In the genomic region with DNA sequence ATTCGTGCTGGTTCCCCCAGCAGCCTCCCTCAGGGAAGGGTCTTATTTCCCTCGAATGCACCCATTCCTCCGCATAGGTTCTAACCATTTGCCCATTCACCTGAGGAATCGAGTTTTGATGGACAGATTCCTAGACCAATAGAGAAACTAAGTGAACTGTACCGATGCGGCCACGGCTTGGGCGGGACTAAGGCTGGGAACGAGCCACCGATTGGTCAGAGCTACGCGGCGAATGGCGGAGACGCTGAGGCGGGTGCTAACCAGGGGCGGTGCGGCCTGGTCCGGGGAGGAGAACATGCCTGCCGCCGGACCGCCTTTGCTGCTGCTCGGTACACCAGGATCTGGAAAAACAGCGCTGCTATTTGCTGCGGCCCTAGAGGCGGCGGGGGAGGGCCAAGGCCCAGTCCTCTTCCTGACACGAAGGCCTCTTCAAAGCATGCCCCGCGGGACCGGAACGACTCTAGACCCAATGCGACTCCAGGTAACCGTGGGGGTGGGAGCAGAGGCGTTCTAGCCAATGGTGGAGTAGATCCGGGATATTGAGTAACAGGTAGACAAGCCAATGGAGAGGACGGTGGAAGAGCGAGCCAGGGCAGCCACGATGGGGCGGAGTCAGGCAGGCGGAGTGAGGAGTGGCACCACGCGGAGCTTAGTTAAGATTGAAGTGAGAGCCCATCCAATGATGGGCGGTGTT, we compare ENCODE assay signal across 1 cellular context.
A peak's percentile ranks its signal among the peaks of the same experiment; 100 is the strongest.
TF ChIP-seq lines count a peak whose summit lies in the region.

A gene with protein sequence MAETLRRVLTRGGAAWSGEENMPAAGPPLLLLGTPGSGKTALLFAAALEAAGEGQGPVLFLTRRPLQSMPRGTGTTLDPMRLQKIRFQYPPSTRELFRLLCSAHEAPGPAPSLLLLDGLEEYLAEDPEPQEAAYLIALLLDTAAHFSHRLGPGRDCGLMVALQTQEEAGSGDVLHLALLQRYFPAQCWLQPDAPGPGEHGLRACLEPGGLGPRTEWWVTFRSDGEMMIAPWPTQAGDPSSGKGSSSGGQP (plus strand): TSS at position 218 of the 694 bp plus-strand sequence. CDS start 15 bp downstream, at position 233.

TF ChIP-seq in HepG2, 621 proteins besides CTCF, POLR2A, EP300 and RAD21 (continued from another document and continues in another):
- TF ChIP-seq, protein P1, sequence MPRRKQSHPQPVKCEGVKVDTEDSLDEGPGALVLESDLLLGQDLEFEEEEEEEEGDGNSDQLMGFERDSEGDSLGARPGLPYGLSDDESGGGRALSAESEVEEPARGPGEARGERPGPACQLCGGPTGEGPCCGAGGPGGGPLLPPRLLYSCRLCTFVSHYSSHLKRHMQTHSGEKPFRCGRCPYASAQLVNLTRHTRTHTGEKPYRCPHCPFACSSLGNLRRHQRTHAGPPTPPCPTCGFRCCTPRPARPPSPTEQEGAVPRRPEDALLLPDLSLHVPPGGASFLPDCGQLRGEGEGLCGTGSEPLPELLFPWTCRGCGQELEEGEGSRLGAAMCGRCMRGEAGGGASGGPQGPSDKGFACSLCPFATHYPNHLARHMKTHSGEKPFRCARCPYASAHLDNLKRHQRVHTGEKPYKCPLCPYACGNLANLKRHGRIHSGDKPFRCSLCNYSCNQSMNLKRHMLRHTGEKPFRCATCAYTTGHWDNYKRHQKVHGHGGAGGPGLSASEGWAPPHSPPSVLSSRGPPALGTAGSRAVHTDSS (CRISPR knock-in tag; conservative IDR thresholded peaks at IDR 0.05): no peak
- TF ChIP-seq, protein P2, sequence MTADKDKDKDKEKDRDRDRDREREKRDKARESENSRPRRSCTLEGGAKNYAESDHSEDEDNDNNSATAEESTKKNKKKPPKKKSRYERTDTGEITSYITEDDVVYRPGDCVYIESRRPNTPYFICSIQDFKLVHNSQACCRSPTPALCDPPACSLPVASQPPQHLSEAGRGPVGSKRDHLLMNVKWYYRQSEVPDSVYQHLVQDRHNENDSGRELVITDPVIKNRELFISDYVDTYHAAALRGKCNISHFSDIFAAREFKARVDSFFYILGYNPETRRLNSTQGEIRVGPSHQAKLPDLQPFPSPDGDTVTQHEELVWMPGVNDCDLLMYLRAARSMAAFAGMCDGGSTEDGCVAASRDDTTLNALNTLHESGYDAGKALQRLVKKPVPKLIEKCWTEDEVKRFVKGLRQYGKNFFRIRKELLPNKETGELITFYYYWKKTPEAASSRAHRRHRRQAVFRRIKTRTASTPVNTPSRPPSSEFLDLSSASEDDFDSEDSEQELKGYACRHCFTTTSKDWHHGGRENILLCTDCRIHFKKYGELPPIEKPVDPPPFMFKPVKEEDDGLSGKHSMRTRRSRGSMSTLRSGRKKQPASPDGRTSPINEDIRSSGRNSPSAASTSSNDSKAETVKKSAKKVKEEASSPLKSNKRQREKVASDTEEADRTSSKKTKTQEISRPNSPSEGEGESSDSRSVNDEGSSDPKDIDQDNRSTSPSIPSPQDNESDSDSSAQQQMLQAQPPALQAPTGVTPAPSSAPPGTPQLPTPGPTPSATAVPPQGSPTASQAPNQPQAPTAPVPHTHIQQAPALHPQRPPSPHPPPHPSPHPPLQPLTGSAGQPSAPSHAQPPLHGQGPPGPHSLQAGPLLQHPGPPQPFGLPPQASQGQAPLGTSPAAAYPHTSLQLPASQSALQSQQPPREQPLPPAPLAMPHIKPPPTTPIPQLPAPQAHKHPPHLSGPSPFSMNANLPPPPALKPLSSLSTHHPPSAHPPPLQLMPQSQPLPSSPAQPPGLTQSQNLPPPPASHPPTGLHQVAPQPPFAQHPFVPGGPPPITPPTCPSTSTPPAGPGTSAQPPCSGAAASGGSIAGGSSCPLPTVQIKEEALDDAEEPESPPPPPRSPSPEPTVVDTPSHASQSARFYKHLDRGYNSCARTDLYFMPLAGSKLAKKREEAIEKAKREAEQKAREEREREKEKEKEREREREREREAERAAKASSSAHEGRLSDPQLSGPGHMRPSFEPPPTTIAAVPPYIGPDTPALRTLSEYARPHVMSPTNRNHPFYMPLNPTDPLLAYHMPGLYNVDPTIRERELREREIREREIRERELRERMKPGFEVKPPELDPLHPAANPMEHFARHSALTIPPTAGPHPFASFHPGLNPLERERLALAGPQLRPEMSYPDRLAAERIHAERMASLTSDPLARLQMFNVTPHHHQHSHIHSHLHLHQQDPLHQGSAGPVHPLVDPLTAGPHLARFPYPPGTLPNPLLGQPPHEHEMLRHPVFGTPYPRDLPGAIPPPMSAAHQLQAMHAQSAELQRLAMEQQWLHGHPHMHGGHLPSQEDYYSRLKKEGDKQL (CRISPR knock-in tag; IDR thresholded peaks at IDR 0.05; ENCODE audit: low read depth): no peak
- TF ChIP-seq BCL6 (CRISPR knock-in tag; IDR thresholded peaks at IDR 0.05) (no peak; the same call in 1 of the 2 replicates), SRY (CRISPR knock-in tag; IDR thresholded peaks at IDR 0.05) (peak; percentile 51; the same call in 1 of the 2 replicates), CREB1 (IDR thresholded peaks at IDR 0.05) (peak; percentile 79), CREB1 (CRISPR knock-in tag; IDR thresholded peaks at IDR 0.05) (peak; percentile 91), KDM5A (IDR thresholded peaks at IDR 0.05; ENCODE audit: borderline replicate concordance, low read length) (peak; percentile 88; the same call in 1 of the 2 replicates), RBAK (CRISPR knock-in tag; IDR thresholded peaks at IDR 0.05) (no peak), TOE1 (CRISPR knock-in tag; IDR thresholded peaks at IDR 0.05) (no peak), FOXK2 (IDR thresholded peaks at IDR 0.05) (no peak), EHMT2 (IDR thresholded peaks at IDR 0.05; ENCODE audit: borderline replicate concordance, low read depth, low read length) (peak; percentile 23; the same call in 1 of the 2 replicates), ZNF333 (CRISPR knock-in tag; IDR thresholded peaks at IDR 0.05; ENCODE audit: borderline replicate concordance) (peak; percentile 48; the same call in 1 of the 2 replicates), ZC3H4 (CRISPR knock-in tag; IDR thresholded peaks at IDR 0.05; ENCODE audit: borderline replicate concordance) (peak; percentile 45; the same call in 1 of the 2 replicates), ZNF839 (CRISPR knock-in tag; IDR thresholded peaks at IDR 0.05; ENCODE audit: borderline replicate concordance) (no peak), CEBPB (IDR thresholded peaks at IDR 0.05; ENCODE audit: borderline replicate concordance, low read depth, low read length) (peak; percentile 83), ZNF33A (CRISPR knock-in tag; IDR thresholded peaks at IDR 0.05; ENCODE audit: borderline replicate concordance) (no peak)
- TF ChIP-seq, protein P3, sequence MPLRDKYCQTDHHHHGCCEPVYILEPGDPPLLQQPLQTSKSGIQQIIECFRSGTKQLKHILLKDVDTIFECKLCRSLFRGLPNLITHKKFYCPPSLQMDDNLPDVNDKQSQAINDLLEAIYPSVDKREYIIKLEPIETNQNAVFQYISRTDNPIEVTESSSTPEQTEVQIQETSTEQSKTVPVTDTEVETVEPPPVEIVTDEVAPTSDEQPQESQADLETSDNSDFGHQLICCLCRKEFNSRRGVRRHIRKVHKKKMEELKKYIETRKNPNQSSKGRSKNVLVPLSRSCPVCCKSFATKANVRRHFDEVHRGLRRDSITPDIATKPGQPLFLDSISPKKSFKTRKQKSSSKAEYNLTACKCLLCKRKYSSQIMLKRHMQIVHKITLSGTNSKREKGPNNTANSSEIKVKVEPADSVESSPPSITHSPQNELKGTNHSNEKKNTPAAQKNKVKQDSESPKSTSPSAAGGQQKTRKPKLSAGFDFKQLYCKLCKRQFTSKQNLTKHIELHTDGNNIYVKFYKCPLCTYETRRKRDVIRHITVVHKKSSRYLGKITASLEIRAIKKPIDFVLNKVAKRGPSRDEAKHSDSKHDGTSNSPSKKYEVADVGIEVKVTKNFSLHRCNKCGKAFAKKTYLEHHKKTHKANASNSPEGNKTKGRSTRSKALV (CRISPR knock-in tag; IDR thresholded peaks at IDR 0.05): no peak
- TF ChIP-seq, protein P4, sequence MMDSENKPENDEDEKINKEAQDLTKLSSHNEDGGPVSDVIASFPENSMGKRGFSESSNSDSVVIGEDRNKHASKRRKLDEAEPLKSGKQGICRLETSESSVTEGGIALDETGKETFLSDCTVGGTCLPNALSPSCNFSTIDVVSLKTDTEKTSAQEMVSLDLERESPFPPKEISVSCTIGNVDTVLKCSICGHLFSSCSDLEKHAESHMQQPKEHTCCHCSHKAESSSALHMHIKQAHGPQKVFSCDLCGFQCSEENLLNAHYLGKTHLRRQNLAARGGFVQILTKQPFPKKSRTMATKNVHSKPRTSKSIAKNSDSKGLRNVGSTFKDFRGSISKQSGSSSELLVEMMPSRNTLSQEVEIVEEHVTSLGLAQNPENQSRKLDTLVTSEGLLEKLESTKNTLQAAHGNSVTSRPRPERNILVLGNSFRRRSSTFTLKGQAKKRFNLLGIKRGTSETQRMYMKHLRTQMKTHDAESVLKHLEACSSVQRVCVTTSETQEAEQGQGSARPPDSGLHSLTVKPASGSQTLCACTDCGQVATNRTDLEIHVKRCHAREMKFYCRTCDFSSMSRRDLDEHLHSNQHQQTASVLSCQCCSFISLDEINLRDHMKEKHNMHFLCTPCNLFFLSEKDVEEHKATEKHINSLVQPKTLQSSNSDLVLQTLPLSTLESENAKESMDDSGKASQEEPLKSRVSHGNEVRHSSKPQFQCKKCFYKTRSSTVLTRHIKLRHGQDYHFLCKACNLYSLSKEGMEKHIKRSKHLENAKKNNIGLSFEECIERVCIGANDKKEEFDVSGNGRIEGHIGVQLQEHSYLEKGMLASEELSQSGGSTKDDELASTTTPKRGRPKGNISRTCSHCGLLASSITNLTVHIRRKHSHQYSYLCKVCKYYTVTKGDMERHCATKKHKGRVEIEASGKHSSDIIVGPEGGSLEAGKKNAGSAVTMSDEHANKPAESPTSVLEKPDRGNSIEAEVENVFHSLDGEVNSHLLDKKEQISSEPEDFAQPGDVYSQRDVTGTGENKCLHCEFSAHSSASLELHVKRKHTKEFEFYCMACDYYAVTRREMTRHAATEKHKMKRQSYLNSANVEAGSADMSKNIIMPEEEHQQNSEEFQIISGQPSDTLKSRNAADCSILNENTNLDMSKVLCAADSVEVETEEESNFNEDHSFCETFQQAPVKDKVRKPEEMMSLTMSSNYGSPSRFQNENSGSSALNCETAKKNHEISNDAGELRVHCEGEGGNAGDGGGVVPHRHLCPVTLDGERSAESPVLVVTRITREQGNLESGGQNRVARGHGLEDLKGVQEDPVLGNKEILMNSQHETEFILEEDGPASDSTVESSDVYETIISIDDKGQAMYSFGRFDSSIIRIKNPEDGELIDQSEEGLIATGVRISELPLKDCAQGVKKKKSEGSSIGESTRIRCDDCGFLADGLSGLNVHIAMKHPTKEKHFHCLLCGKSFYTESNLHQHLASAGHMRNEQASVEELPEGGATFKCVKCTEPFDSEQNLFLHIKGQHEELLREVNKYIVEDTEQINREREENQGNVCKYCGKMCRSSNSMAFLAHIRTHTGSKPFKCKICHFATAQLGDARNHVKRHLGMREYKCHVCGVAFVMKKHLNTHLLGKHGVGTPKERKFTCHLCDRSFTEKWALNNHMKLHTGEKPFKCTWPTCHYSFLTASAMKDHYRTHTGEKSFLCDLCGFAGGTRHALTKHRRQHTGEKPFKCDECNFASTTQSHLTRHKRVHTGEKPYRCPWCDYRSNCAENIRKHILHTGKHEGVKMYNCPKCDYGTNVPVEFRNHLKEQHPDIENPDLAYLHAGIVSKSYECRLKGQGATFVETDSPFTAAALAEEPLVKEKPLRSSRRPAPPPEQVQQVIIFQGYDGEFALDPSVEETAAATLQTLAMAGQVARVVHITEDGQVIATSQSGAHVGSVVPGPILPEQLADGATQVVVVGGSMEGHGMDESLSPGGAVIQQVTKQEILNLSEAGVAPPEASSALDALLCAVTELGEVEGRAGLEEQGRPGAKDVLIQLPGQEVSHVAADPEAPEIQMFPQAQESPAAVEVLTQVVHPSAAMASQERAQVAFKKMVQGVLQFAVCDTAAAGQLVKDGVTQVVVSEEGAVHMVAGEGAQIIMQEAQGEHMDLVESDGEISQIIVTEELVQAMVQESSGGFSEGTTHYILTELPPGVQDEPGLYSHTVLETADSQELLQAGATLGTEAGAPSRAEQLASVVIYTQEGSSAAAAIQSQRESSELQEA (CRISPR knock-in tag; IDR thresholded peaks at IDR 0.05; ENCODE audit: not compliant biosample characterization): peak; percentile 78
- TF ChIP-seq, protein P5, sequence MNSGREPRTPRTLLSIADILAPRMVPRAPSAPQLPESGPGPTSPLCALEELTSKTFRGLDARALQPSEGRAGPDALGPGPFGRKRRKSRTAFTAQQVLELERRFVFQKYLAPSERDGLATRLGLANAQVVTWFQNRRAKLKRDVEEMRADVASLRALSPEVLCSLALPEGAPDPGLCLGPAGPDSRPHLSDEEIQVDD (CRISPR knock-in tag; IDR thresholded peaks at IDR 0.05; ENCODE audit: borderline replicate concordance): peak; percentile 84; the same call in 1 of the 2 replicates
- TF ChIP-seq, protein P6, sequence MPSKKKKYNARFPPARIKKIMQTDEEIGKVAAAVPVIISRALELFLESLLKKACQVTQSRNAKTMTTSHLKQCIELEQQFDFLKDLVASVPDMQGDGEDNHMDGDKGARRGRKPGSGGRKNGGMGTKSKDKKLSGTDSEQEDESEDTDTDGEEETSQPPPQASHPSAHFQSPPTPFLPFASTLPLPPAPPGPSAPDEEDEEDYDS (CRISPR knock-in tag; IDR thresholded peaks at IDR 0.05): peak; percentile 75
- TF ChIP-seq, protein P7, sequence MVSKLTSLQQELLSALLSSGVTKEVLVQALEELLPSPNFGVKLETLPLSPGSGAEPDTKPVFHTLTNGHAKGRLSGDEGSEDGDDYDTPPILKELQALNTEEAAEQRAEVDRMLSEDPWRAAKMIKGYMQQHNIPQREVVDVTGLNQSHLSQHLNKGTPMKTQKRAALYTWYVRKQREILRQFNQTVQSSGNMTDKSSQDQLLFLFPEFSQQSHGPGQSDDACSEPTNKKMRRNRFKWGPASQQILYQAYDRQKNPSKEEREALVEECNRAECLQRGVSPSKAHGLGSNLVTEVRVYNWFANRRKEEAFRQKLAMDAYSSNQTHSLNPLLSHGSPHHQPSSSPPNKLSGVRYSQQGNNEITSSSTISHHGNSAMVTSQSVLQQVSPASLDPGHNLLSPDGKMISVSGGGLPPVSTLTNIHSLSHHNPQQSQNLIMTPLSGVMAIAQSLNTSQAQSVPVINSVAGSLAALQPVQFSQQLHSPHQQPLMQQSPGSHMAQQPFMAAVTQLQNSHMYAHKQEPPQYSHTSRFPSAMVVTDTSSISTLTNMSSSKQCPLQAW (CRISPR knock-in tag; IDR thresholded peaks at IDR 0.05): peak; percentile 71
- TF ChIP-seq, protein P8, sequence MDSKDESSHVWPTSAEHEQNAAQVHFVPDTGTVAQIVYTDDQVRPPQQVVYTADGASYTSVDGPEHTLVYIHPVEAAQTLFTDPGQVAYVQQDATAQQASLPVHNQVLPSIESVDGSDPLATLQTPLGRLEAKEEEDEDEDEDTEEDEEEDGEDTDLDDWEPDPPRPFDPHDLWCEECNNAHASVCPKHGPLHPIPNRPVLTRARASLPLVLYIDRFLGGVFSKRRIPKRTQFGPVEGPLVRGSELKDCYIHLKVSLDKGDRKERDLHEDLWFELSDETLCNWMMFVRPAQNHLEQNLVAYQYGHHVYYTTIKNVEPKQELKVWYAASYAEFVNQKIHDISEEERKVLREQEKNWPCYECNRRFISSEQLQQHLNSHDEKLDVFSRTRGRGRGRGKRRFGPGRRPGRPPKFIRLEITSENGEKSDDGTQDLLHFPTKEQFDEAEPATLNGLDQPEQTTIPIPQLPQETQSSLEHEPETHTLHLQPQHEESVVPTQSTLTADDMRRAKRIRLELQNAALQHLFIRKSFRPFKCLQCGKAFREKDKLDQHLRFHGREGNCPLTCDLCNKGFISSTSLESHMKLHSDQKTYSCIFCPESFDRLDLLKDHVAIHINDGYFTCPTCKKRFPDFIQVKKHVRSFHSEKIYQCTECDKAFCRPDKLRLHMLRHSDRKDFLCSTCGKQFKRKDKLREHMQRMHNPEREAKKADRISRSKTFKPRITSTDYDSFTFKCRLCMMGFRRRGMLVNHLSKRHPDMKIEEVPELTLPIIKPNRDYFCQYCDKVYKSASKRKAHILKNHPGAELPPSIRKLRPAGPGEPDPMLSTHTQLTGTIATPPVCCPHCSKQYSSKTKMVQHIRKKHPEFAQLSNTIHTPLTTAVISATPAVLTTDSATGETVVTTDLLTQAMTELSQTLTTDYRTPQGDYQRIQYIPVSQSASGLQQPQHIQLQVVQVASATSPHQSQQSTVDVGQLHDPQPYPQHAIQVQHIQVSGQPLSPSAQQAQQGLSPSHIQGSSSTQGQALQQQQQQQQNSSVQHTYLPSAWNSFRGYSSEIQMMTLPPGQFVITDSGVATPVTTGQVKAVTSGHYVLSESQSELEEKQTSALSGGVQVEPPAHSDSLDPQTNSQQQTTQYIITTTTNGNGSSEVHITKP (CRISPR knock-in tag; IDR thresholded peaks at IDR 0.05; ENCODE audit: low read depth): no peak
